Comparison of ENCODE assay signal across 8 cellular contexts in genomic region chr7:128739048-128739962, GRCh38. TPM values are rescaled to one million over a fixed set of nuclear protein-coding genes. Genes with fewer than 3 reads are reported as not detected.
DNase-seq lines count a peak whose midpoint lies in the region; ATAC-seq and TF ChIP-seq lines count a peak whose summit lies in the region.

CALU (plus strand) TSS chr7:128739359; CDS start chr7:128748584, 9,225 bp downstream.

- TF ChIP-seq CTCF in CD8-positive, alpha-beta T cell (IDR thresholded peaks at IDR 0.05) = no peak
- no peak for TF ChIP-seq CTCF in lung (IDR thresholded peaks at IDR 0.05; ENCODE audit: control extremely low read depth, extremely low read depth)

- no peaks in the 10 kb centered on the region for H3K27me3 Mint-ChIP-seq in CD8-positive, alpha-beta T cell (ENCODE audit: low read depth)

- peak within 1 kb of the TSS; percentile 90 for H3K4me3 ChIP-seq in CD8-positive, alpha-beta T cell (ENCODE audit: low read depth, low read length)
- peak within 1 kb of the TSS; percentile 60 for H3K4me3 ChIP-seq in lung

- WGBS in lung, 2 donors = 0 to 1% methylated on average over 74 of the region's 74 CpGs

- no peaks in the 10 kb centered on the region for H3K27me3 ChIP-seq in CD8-positive, alpha-beta T cell (ENCODE audit: insufficient read depth, low read length)
- no peaks in the 10 kb centered on the region for H3K27me3 ChIP-seq in lung (ENCODE audit: control insufficient read depth, insufficient read depth)

- peaks cover 11% of the 10 kb centered on the region for H3K36me3 Mint-ChIP-seq in CD8-positive, alpha-beta T cell

- peak within 1 kb of the TSS; percentile 92 for H3K27ac ChIP-seq in CD8-positive, alpha-beta T cell (ENCODE audit: low read depth, low read length)
- H3K27ac ChIP-seq in lung (ENCODE audit: low read depth in 1 of 2, low read length in 1 of 2) = peak within 1 kb of the TSS; percentile 74 to 97

- H3K36me3 ChIP-seq in CD8-positive, alpha-beta T cell (ENCODE audit: insufficient read depth, low read length) = no peaks in the 10 kb centered on the region
- no peaks in the 10 kb centered on the region for H3K36me3 ChIP-seq in lung (ENCODE audit: control insufficient read depth in 2 of 2, insufficient read depth in 2 of 2, low read length in 2 of 2)

- POLR2A ChIA-PET in CD8-positive, alpha-beta T cell (lab: Charles Lee) = interaction anchor here (0.6 to 2.7 kb wide), 10 partner anchors 9 to 202 kb away, joined by 3 to 12 read pairs (median 4); partner anchors contain the start of gene ATP6V1F

- no peaks in the 10 kb centered on the region for H3K9me3 Mint-ChIP-seq in CD8-positive, alpha-beta T cell

- ATAC-seq in CD8-positive, alpha-beta T cell = peak; percentile 91
- ATAC-seq in GM19467 (IDR thresholded peaks at IDR 0.05; ENCODE audit: unreplicated experiment) (peak; percentile 98), lung (ENCODE audit: insufficient read depth, low FRiP score) (peak; percentile 99)

- peak within 1 kb of the TSS; percentile 96 for H3K27ac Mint-ChIP-seq in CD8-positive, alpha-beta T cell

- H3K4me1 ChIP-seq in CD8-positive, alpha-beta T cell (ENCODE audit: insufficient read depth, low read length) = peaks cover 18% of the 10 kb centered on the region
- peaks cover 0 to 15% of the 10 kb centered on the region in 2 donors for H3K4me1 ChIP-seq in lung (ENCODE audit: control insufficient read depth in 2 of 2, insufficient read depth in 2 of 2, low read length in 2 of 2)

- intact Hi-C loops in CD8-positive, alpha-beta T cell (cut with DNase I, micrococcal nuclease) = loop anchor here (1.0 to 10.0 kb wide), 10 partner anchors 52 to 1213 kb away; partner anchors contain the start of genes ATP6V1F (in 2 of the 2), CCDC136 (in 1 of the 2), HILPDA (in 1 of the 2) and METTL2B (in 1 of the 2)

- H3K9me3 ChIP-seq in CD8-positive, alpha-beta T cell (ENCODE audit: low read length) = no peaks in the 10 kb centered on the region
- no peaks in the 10 kb centered on the region for H3K9me3 ChIP-seq in lung (ENCODE audit: control insufficient read depth in 2 of 2, insufficient read depth in 1 of 2, low read length in 1 of 2)

- CTCF ChIA-PET in CD8-positive, alpha-beta T cell (lab: Charles Lee) = interaction anchor here (0.9 to 1.9 kb wide), 5 partner anchors 9 to 313 kb away, joined by 3 to 4 read pairs (median 4); partner anchors contain the start of gene ATP6V1F

- DNase-seq in CD8-positive, alpha-beta T cell = peak; percentile 84 to 95 (median 94)
- DNase-seq in HS-27A (ENCODE audit: low read depth) (peak; percentile 80), NK-92 (lab: John Stamatoyannopoulos, UW; ENCODE audit: unreplicated experiment) (peak; percentile 63), lung (ENCODE audit: low spot score) (peak; percentile 97)
- DNase-seq in activated CD8-positive, alpha-beta memory T cell treated with anti-CD3 and anti-CD28 coated beads for 24 hours = peak; percentile 95
- peak; percentile 91 for DNase-seq in effector CD8-positive, alpha-beta T cell (lab: John Stamatoyannopoulos, UW)
- DNase-seq in stimulated activated CD4-positive, alpha-beta T cell treated with anti-CD3 and anti-CD28 coated beads, TNF-alpha, amount 100 ng/mL, for 4 hours (ENCODE audit: low read depth in 3 of 3) = peak; percentile 80 to 88 (median 86)

- peak within 1 kb of the TSS; percentile 98 for H3K4me3 Mint-ChIP-seq in CD8-positive, alpha-beta T cell

- H3K4me1 Mint-ChIP-seq in CD8-positive, alpha-beta T cell (ENCODE audit: low read depth) = peaks cover 44% of the 10 kb centered on the region

RNA-seq across cellular contexts. Expression of gene CALU, which starts in this region (rescaled TPM):
- total RNA-seq in CD8-positive, alpha-beta T cell = 10 to 100 TPM; 29.9 to 31.9 TPM
- total RNA-seq in lung = 100 to 1,000 TPM in 1 of 2 donors, 10 to 100 TPM in 1; 99.7 to 115 TPM
- 10 to 100 TPM; 23.9 to 98.3 TPM for polyA plus RNA-seq in lung

Comparison
In these comparisons a context has a peak if more than half of its experiments do, and no peak if none do; other contexts are left out.
1. Peak in every context shown above with its lines: DNase-seq, ATAC-seq, H3K4me3 ChIP-seq and H3K27ac ChIP-seq.